1 cellular context compared by ENCODE assay signal in genomic region chr3:10762116-10762515, GRCh38.
TF ChIP-seq lines count a peak whose summit lies in the region.

No MANE protein-coding gene starts in this region.

TF ChIP-seq in GM23338, 12 proteins besides CTCF, POLR2A, EP300 and RAD21 (continued from another document):
- TF ChIP-seq REST (IDR thresholded peaks at IDR 0.05; ENCODE audit: unreplicated experiment) = no peak
- no peak for TF ChIP-seq POLR2AphosphoS5 (IDR thresholded peaks at IDR 0.05; ENCODE audit: low read depth)
- no peak for TF ChIP-seq ZNF114 (CRISPR knock-in tag; IDR thresholded peaks at IDR 0.05)
- no peak for TF ChIP-seq EZH2 (IDR thresholded peaks at IDR 0.05; ENCODE audit: low read depth, unreplicated experiment)
- TF ChIP-seq, protein P1, sequence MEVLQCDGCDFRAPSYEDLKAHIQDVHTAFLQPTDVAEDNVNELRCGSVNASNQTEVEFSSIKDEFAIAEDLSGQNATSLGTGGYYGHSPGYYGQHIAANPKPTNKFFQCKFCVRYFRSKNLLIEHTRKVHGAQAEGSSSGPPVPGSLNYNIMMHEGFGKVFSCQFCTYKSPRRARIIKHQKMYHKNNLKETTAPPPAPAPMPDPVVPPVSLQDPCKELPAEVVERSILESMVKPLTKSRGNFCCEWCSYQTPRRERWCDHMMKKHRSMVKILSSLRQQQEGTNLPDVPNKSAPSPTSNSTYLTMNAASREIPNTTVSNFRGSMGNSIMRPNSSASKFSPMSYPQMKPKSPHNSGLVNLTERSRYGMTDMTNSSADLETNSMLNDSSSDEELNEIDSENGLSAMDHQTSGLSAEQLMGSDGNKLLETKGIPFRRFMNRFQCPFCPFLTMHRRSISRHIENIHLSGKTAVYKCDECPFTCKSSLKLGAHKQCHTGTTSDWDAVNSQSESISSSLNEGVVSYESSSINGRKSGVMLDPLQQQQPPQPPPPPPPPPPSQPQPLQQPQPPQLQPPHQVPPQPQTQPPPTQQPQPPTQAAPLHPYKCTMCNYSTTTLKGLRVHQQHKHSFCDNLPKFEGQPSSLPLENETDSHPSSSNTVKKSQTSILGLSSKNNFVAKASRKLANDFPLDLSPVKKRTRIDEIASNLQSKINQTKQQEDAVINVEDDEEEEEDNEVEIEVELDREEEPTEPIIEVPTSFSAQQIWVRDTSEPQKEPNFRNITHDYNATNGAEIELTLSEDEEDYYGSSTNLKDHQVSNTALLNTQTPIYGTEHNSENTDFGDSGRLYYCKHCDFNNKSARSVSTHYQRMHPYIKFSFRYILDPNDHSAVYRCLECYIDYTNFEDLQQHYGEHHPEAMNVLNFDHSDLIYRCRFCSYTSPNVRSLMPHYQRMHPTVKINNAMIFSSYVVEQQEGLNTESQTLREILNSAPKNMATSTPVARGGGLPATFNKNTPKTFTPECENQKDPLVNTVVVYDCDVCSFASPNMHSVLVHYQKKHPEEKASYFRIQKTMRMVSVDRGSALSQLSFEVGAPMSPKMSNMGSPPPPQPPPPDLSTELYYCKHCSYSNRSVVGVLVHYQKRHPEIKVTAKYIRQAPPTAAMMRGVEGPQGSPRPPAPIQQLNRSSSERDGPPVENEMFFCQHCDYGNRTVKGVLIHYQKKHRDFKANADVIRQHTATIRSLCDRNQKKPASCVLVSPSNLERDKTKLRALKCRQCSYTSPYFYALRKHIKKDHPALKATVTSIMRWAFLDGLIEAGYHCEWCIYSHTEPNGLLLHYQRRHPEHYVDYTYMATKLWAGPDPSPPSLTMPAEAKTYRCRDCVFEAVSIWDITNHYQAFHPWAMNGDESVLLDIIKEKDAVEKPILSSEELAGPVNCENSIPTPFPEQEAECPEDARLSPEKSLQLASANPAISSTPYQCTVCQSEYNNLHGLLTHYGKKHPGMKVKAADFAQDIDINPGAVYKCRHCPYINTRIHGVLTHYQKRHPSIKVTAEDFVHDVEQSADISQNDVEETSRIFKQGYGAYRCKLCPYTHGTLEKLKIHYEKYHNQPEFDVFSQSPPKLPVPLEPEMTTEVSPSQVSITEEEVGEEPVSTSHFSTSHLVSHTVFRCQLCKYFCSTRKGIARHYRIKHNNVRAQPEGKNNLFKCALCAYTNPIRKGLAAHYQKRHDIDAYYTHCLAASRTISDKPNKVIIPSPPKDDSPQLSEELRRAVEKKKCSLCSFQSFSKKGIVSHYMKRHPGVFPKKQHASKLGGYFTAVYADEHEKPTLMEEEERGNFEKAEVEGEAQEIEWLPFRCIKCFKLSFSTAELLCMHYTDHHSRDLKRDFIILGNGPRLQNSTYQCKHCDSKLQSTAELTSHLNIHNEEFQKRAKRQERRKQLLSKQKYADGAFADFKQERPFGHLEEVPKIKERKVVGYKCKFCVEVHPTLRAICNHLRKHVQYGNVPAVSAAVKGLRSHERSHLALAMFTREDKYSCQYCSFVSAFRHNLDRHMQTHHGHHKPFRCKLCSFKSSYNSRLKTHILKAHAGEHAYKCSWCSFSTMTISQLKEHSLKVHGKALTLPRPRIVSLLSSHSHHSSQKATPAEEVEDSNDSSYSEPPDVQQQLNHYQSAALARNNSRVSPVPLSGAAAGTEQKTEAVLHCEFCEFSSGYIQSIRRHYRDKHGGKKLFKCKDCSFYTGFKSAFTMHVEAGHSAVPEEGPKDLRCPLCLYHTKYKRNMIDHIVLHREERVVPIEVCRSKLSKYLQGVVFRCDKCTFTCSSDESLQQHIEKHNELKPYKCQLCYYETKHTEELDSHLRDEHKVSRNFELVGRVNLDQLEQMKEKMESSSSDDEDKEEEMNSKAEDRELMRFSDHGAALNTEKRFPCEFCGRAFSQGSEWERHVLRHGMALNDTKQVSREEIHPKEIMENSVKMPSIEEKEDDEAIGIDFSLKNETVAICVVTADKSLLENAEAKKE (CRISPR knock-in tag; IDR thresholded peaks at IDR 0.05) = no peak
- no peak for TF ChIP-seq ZNF331 (CRISPR knock-in tag; IDR thresholded peaks at IDR 0.05; ENCODE audit: low read depth)
- TF ChIP-seq CREB1 (CRISPR knock-in tag; IDR thresholded peaks at IDR 0.05; ENCODE audit: low read depth) = no peak
- no peak for TF ChIP-seq ETS1 (IDR thresholded peaks at IDR 0.05)
